Comparison of ENCODE assay signal across 17 cellular contexts in genomic region chr17:2957631-2958286, GRCh38.
A peak's percentile ranks its signal among the peaks of the same experiment; 100 is the strongest.
DNase-seq lines count a peak whose midpoint lies in the region; ATAC-seq, FAIRE-seq and TF ChIP-seq lines count a peak whose summit lies in the region.
"Had no signal": no experiment of that assay in that cellular context is flagged by ENCODE, and none has a peak within 500 bp of the region (broad histone marks: within the 10 kb centered on the region; RNA-seq: fewer than 3 reads in every experiment).

No MANE protein-coding gene starts in this region.

- no peak overlapping the region for H3K4me3 ChIP-seq in IMR-90 (ENCODE audit: insufficient read depth, low read depth, low read length)
- H3K4me3 ChIP-seq in endodermal cell (ENCODE audit: low read length), result no peak overlapping the region
- H3K4me3 ChIP-seq in trophoblast cell (ENCODE audit: low read depth, low read length), result no peak overlapping the region
- H3K4me3 ChIP-seq in gastroesophageal sphincter, result no peak overlapping the region

- BruUV-seq in Calu3 (replicated peaks; lab: Mats Ljungman, UMichigan) (no TSS peak), IMR-90 (replicated peaks; lab: Mats Ljungman, UMichigan) (no TSS peak)

- no peak for TF ChIP-seq EP300 in gastroesophageal sphincter (IDR thresholded peaks at IDR 0.05)

- H3K4ac ChIP-seq in IMR-90 (ENCODE audit: low read depth, low read length) (peak overlapping the region; percentile 64), trophoblast cell (ENCODE audit: low read depth, low read length) (no peak overlapping the region)

- peaks cover 3% of the 10 kb centered on the region for H3K79me2 ChIP-seq in trophoblast cell (ENCODE audit: control insufficient read depth, insufficient read depth, low read length, poor library complexity)

- H3K9me3 Mint-ChIP-seq in Calu3 (ENCODE audit: low read depth, unreplicated experiment), result no peaks in the 10 kb centered on the region
- no peaks in the 10 kb centered on the region for H3K9me3 Mint-ChIP-seq in endodermal cell
- H3K9me3 Mint-ChIP-seq: activated CD4-positive, alpha-beta memory T cell treated with anti-CD3 and anti-CD28 coated beads, Interleukin-2, amount 10 ng/mL, durations not matched to agents 7 days and 5 days; nephron; stimulated activated naive CD8-positive, alpha-beta T cell treated with anti-CD3 and anti-CD28 coated beads, Interleukin-15, Interleukin-2, amounts not matched to agents 100 ng/mL and 50 ng/mL, for 24 hours had no signal

- TF ChIP-seq CTCF in Calu3 (IDR thresholded peaks at IDR 0.05; ENCODE audit: unreplicated experiment) (no peak), IMR-90 (conservative IDR thresholded peaks at IDR 0.05; ENCODE audit: low read depth, low read length) (no peak), endodermal cell (conservative IDR thresholded peaks at IDR 0.05) (no peak), gastroesophageal sphincter (IDR thresholded peaks at IDR 0.05) (no peak), D721Med (IDR thresholded peaks at IDR 0.05; ENCODE audit: insufficient read depth, missing control alignments) (no peak)

- peak overlapping the region; percentile 75 for H2AK5ac ChIP-seq in IMR-90 (ENCODE audit: low read depth, low read length)
- peak overlapping the region; percentile 34 for H2AK5ac ChIP-seq in trophoblast cell (ENCODE audit: low read length)

- H3K36me3 ChIP-seq in IMR-90 (ENCODE audit: control insufficient read depth, insufficient read depth, low read length) (no peaks in the 10 kb centered on the region), endodermal cell (ENCODE audit: control insufficient read depth, insufficient read depth, low read length) (no peaks in the 10 kb centered on the region), trophoblast cell (ENCODE audit: control insufficient read depth in 1 of 2, insufficient read depth in 2 of 2, low read length in 2 of 2) (no peaks in the 10 kb centered on the region), gastroesophageal sphincter (no peaks in the 10 kb centered on the region)

- peak overlapping the region; percentile 60 for H2AK9ac ChIP-seq in IMR-90 (replicated peaks; ENCODE audit: low read depth, low read length, poor library complexity)

- peak overlapping the region; percentile 71 for H2BK20ac ChIP-seq in IMR-90 (ENCODE audit: low read depth, low read length)

- no peak overlapping the region for H3K27ac ChIP-seq in IMR-90 (ENCODE audit: insufficient read depth, low read length)
- H3K27ac ChIP-seq in endodermal cell (ENCODE audit: low read depth, low read length), result no peak overlapping the region
- H3K27ac ChIP-seq in trophoblast cell (ENCODE audit: low read depth, low read length), result no peak overlapping the region
- no peak overlapping the region for H3K27ac ChIP-seq in gastroesophageal sphincter
- H3K27ac ChIP-seq: VCaP had no signal

- H3K27me3 ChIP-seq in IMR-90 (ENCODE audit: control insufficient read depth, insufficient read depth, low read length) (no peaks in the 10 kb centered on the region), endodermal cell (ENCODE audit: control insufficient read depth, insufficient read depth, low read length, poor library complexity, severe bottlenecking) (no peaks in the 10 kb centered on the region), trophoblast cell (ENCODE audit: insufficient read depth, low read length) (no peaks in the 10 kb centered on the region), gastroesophageal sphincter (no peaks in the 10 kb centered on the region)

- dilution Hi-C loops in IMR-90 (cut with HindIII; ENCODE audit: low sequenced_read_pairs, unreplicated experiment), result no loop called here

- H3K4me2 ChIP-seq in IMR-90 (ENCODE audit: low read depth, low read length) (peak overlapping the region; percentile 21; the same call in 1 of the 2 replicates), trophoblast cell (ENCODE audit: low read length) (no peak overlapping the region)

- 0 out of 2 replicates have a peak, but pooled peaks cover 3% of the 10 kb centered on the region for H4K20me1 ChIP-seq in IMR-90 (ENCODE audit: insufficient read depth, low read length)

- H3K9ac ChIP-seq in IMR-90 (ENCODE audit: low read depth, low read length) (no peak overlapping the region), endodermal cell (ENCODE audit: extremely low read depth, low read length, poor library complexity, severe bottlenecking) (no peak overlapping the region), trophoblast cell (ENCODE audit: low read length) (no peak overlapping the region)

- peak overlapping the region; percentile 78 for H4K91ac ChIP-seq in IMR-90 (ENCODE audit: insufficient read depth, low read depth, low read length)
- peak overlapping the region; percentile 41 for H4K91ac ChIP-seq in trophoblast cell (ENCODE audit: low read depth, low read length)

- DNase-seq in Calu3, result no peak
- peak; percentile 74 for DNase-seq in IMR-90
- no peak for DNase-seq in endodermal cell
- DNase-seq in trophoblast cell, result peak in 1 of 2 donors; percentile 16
- no peak for DNase-seq in D721Med (ENCODE audit: insufficient read length, low spot score)
- no peak for DNase-seq in glomerular visceral epithelial cell (ENCODE audit: extremely low spot score)
- DNase-seq: activated CD4-positive, alpha-beta memory T cell treated with anti-CD3 and anti-CD28 coated beads, Interleukin-2, amount 10 ng/mL, durations not matched to agents 7 days and 5 days; DMS 273 treated with DMSO at 0.1 percent for 48 hours; NCI-H187 treated with DMSO at 0.1 percent for 48 hours; NCI-H524 had no signal

- H2BK5ac ChIP-seq in IMR-90 (ENCODE audit: low read depth, low read length, poor library complexity, severe bottlenecking), result peak overlapping the region; percentile 41
- H2BK5ac ChIP-seq in trophoblast cell (ENCODE audit: low read depth, low read length, poor library complexity), result no peak overlapping the region

- H3K79me1 ChIP-seq in IMR-90 (ENCODE audit: low read depth in 1 of 2, low read length in 2 of 2) (peaks cover 0 to 21% of the 10 kb centered on the region in 2 experiments; a peak in 2 of 4 replicates), trophoblast cell (ENCODE audit: low read length) (peaks cover 37% of the 10 kb centered on the region)

- intact Hi-C loops in Calu3 (cut with micrococcal nuclease; ENCODE audit: unreplicated experiment), result no loop called here
- intact Hi-C loops in IMR-90 (cut with micrococcal nuclease), result no loop called here

- peak overlapping the region; percentile 95 for H4K5ac ChIP-seq in IMR-90 (ENCODE audit: low read depth, low read length)

- POLR2A ChIA-PET in IMR-90 (lab: Charles Lee; ENCODE audit: unreplicated experiment), result no interaction called here

- H3K18ac ChIP-seq in IMR-90 (ENCODE audit: low read depth, low read length) (peak overlapping the region; percentile 72), trophoblast cell (ENCODE audit: low read length) (peak overlapping the region; percentile 58)

- H3K14ac ChIP-seq in IMR-90 (replicated peaks; ENCODE audit: low read depth, low read length) (peak overlapping the region; percentile 55), trophoblast cell (ENCODE audit: low read length) (peak overlapping the region; percentile 8)

- H3K36me3 Mint-ChIP-seq in Calu3 (ENCODE audit: insufficient read depth, unreplicated experiment), result peaks cover 31% of the 10 kb centered on the region
- no peaks in the 10 kb centered on the region for H3K36me3 Mint-ChIP-seq in endodermal cell (ENCODE audit: low read depth)

- H3K4me3 Mint-ChIP-seq in Calu3 (ENCODE audit: low read depth, unreplicated experiment) (no peak overlapping the region), endodermal cell (no peak overlapping the region)
- H3K4me3 Mint-ChIP-seq: activated CD4-positive, alpha-beta memory T cell treated with anti-CD3 and anti-CD28 coated beads, Interleukin-2, amount 10 ng/mL, durations not matched to agents 7 days and 5 days; B cell; nephron; stimulated activated naive CD8-positive, alpha-beta T cell treated with anti-CD3 and anti-CD28 coated beads, Interleukin-15, Interleukin-2, amounts not matched to agents 100 ng/mL and 50 ng/mL, for 24 hours had no signal

- CTCF ChIA-PET in Calu3 (lab: Charles Lee) (no interaction called here), IMR-90 (lab: Yijun Ruan, JAX) (no interaction called here)

- 92% methylated on average over 2 of the region's 12 CpGs; no CpG with 5 or more reads in 1 of the 2 experiments for WGBS in IMR-90 (ENCODE audit: extremely low coverage in 2 of 2, insufficient read length in 1 of 2), 2 experiments
- 74 to 83% methylated on average over 8 to 12 of the region's 12 CpGs for WGBS in endodermal cell (ENCODE audit: insufficient coverage in 1 of 2, insufficient read length in 1 of 2), 2 experiments
- WGBS in trophoblast cell (ENCODE audit: extremely low coverage, insufficient coverage, insufficient read length), result no CpG with 5 or more reads among the region's 12 CpGs
- WGBS in gastroesophageal sphincter (ENCODE audit: low coverage in 1 of 2), 2 donors, result 78 to 84% methylated on average over 3 to 5 of the region's 12 CpGs

- peak overlapping the region; percentile 85 for H2BK12ac ChIP-seq in trophoblast cell (ENCODE audit: low read length)

- no peak overlapping the region for H3K56ac ChIP-seq in IMR-90 (ENCODE audit: extremely low read depth, insufficient read depth, low read length)

- H3K23ac ChIP-seq in IMR-90 (ENCODE audit: low read depth, low read length) (no peak overlapping the region), trophoblast cell (ENCODE audit: low read length) (no peak overlapping the region)

- H3K27me3 Mint-ChIP-seq in Calu3 (ENCODE audit: unreplicated experiment), result no peaks in the 10 kb centered on the region
- no peaks in the 10 kb centered on the region for H3K27me3 Mint-ChIP-seq in endodermal cell (ENCODE audit: insufficient read depth)

- H4K8ac ChIP-seq in IMR-90 (ENCODE audit: low read depth in 2 of 2, low read length in 2 of 2) (peak overlapping the region; percentile 19 to 59; a peak in 2 of 4 replicates), trophoblast cell (ENCODE audit: low read depth, low read length) (peak overlapping the region; percentile 31)

- peaks cover 45% of the 10 kb centered on the region for H3K4me1 Mint-ChIP-seq in Calu3 (ENCODE audit: low read depth, unreplicated experiment)
- H3K4me1 Mint-ChIP-seq in endodermal cell, result peaks cover 19% of the 10 kb centered on the region

- peak overlapping the region; percentile 44; the same call in 1 of the 3 replicates for H2BK15ac ChIP-seq in IMR-90 (ENCODE audit: low read depth, low read length)

- no peak overlapping the region for H4K12ac ChIP-seq in trophoblast cell (ENCODE audit: low read depth, low read length)

- H3K9me3 ChIP-seq in IMR-90 (ENCODE audit: control insufficient read depth, insufficient read depth, low read length) (no peaks in the 10 kb centered on the region), endodermal cell (ENCODE audit: control insufficient read depth, low read length) (no peaks in the 10 kb centered on the region), trophoblast cell (ENCODE audit: insufficient read depth, low read depth, low read length) (no peaks in the 10 kb centered on the region), gastroesophageal sphincter (no peaks in the 10 kb centered on the region)

- peaks cover 20% of the 10 kb centered on the region for H3K9me1 ChIP-seq in IMR-90 (ENCODE audit: insufficient read depth, low read length)

- H3K27ac Mint-ChIP-seq in Calu3 (ENCODE audit: unreplicated experiment) (peak overlapping the region; percentile 39), endodermal cell (peak overlapping the region; percentile 61)
- H3K27ac Mint-ChIP-seq: activated CD4-positive, alpha-beta memory T cell treated with anti-CD3 and anti-CD28 coated beads, Interleukin-2, amount 10 ng/mL, durations not matched to agents 7 days and 5 days; B cell; nephron; stimulated activated naive CD8-positive, alpha-beta T cell treated with anti-CD3 and anti-CD28 coated beads, Interleukin-15, Interleukin-2, amounts not matched to agents 100 ng/mL and 50 ng/mL, for 24 hours had no signal

- no peak for TF ChIP-seq RAD21 in IMR-90 (IDR thresholded peaks at IDR 0.05; ENCODE audit: low read length)

- peak; percentile 22; the same call in 1 of the 2 replicates for ATAC-seq in IMR-90 (ENCODE audit: low read depth)
- no peak for ATAC-seq in gastroesophageal sphincter

- H3K4me1 ChIP-seq in IMR-90 (ENCODE audit: control insufficient read depth, insufficient read depth, low read length) (peaks cover 17% of the 10 kb centered on the region), endodermal cell (ENCODE audit: control insufficient read depth, insufficient read depth, low read length) (no peaks in the 10 kb centered on the region), trophoblast cell (ENCODE audit: control insufficient read depth in 1 of 2, insufficient read depth in 2 of 2, low read length in 2 of 2) (peaks cover 37 to 42% of the 10 kb centered on the region in 2 experiments), gastroesophageal sphincter (no peaks in the 10 kb centered on the region)

- H2AFZ ChIP-seq in IMR-90 (replicated peaks; ENCODE audit: low read length, poor library complexity), result no peak overlapping the region
- no peak overlapping the region for H2AFZ ChIP-seq in trophoblast cell (ENCODE audit: insufficient read depth, low read length, poor library complexity)

- FAIRE-seq in D721Med (lab: Jason Lieb, UNC), result no peak
- FAIRE-seq: HTR-8/SVneo, RCC 7860 had no signal

- H2BK120ac ChIP-seq in IMR-90 (ENCODE audit: low read depth, low read length) (peak overlapping the region; percentile 86), trophoblast cell (ENCODE audit: insufficient read depth, low read length, poor library complexity) (peak overlapping the region; percentile 77)

- in situ Hi-C loops in IMR-90 (cut with MboI; ENCODE audit: low sequenced_read_pairs), result no loop called here

- TF ChIP-seq POLR2A in IMR-90 (IDR thresholded peaks at IDR 0.05; ENCODE audit: low read depth, low read length) (no peak), gastroesophageal sphincter (IDR thresholded peaks at IDR 0.05) (no peak)
